In genomic region chr1:153127296-153127695, GRCh38 we compare ENCODE assay signal across 2 cellular contexts.
TF ChIP-seq lines count a peak whose summit lies in the region.

No MANE protein-coding gene starts in this region.

TF ChIP-seq in K562, 482 proteins besides CTCF, POLR2A, EP300 and RAD21 (continues in another document):
- no peak for TF ChIP-seq FOXP1 (CRISPR knock-in tag; IDR thresholded peaks at IDR 0.05)
- TF ChIP-seq MEF2D (tag; conservative IDR thresholded peaks at IDR 0.05; ENCODE audit: low read depth), result no peak
- TF ChIP-seq GATAD2B (IDR thresholded peaks at IDR 0.05; ENCODE audit: borderline replicate concordance), result no peak
- TF ChIP-seq SMAD3 (CRISPR knock-in tag; conservative IDR thresholded peaks at IDR 0.05), result no peak
- TF ChIP-seq MGA (IDR thresholded peaks at IDR 0.05), result no peak
- TF ChIP-seq ZBTB1 (CRISPR knock-in tag; IDR thresholded peaks at IDR 0.05; ENCODE audit: borderline replicate concordance, low read depth), result no peak
- no peak for TF ChIP-seq MITF (IDR thresholded peaks at IDR 0.05)

TF ChIP-seq in H1, 55 proteins besides CTCF, POLR2A, EP300 and RAD21:
- no peak for TF ChIP-seq ATF2 (IDR thresholded peaks at IDR 0.05; ENCODE audit: low read length)
- no peak for TF ChIP-seq BRCA1 (IDR thresholded peaks at IDR 0.05; ENCODE audit: low read depth, low read length)
- TF ChIP-seq TEAD4 (IDR thresholded peaks at IDR 0.05; ENCODE audit: low read depth, low read length), result no peak
- TF ChIP-seq EZH2 (IDR thresholded peaks at IDR 0.05; ENCODE audit: low read depth, low read length, severe bottlenecking), result no peak
- no peak for TF ChIP-seq TAF7 (optimal IDR thresholded peaks at IDR 0.05; ENCODE audit: borderline replicate concordance, low read depth, low read length)
- TF ChIP-seq CBX5 (IDR thresholded peaks at IDR 0.05; ENCODE audit: low read depth, low read length), result no peak
